Comparison of ENCODE assay signal across 16 cellular contexts in genomic region chr12:4615667-4616066, GRCh38.
"Had no signal": no experiment of that assay in that cellular context is flagged by ENCODE, and none has a peak within 500 bp of the region (broad histone marks: within the 10 kb centered on the region; RNA-seq: fewer than 3 reads in every experiment).

No MANE protein-coding gene starts in this region.

- ATAC-seq: heart left ventricle; natural killer cell; stimulated activated memory B cell treated with anti-CD40 and anti-IgM and Interleukin-4, amounts not matched to agents 10 μg/mL and 1 μg/mL and 100 μg/mL, for 72 hours had no signal

- H3K4me1 ChIP-seq: ascending aorta, heart left ventricle, spleen, tibial nerve had no signal

- H3K9me3 ChIP-seq: ascending aorta, heart left ventricle, neutrophil, spleen, tibial nerve had no signal

- H3K27me3 ChIP-seq: ascending aorta, heart left ventricle, neutrophil, spleen, tibial nerve had no signal

- H3K4me3 ChIP-seq: ascending aorta, coronary artery, heart left ventricle, spleen, tibial nerve had no signal

- H3K27ac ChIP-seq: ascending aorta, coronary artery, heart left ventricle, neutrophil, spleen, tibial nerve had no signal

- DNase-seq: activated CD4-positive, alpha-beta memory T cell treated with anti-CD3 and anti-CD28 coated beads for 36 hours; activated CD4-positive, alpha-beta T cell treated with anti-CD3 and anti-CD28 coated beads for 4 hours; activated T-cell treated with anti-CD3 and anti-CD28 coated beads for 4 hours; erythroblast; heart left ventricle; left cardiac atrium; natural killer cell; retina; spleen; stimulated activated CD4-positive, alpha-beta T cell treated with anti-CD3 and anti-CD28 coated beads, Interleukin-4, amount 100 ng/mL, for 4 hours; SW 1271 had no signal
